In the genomic region with DNA sequence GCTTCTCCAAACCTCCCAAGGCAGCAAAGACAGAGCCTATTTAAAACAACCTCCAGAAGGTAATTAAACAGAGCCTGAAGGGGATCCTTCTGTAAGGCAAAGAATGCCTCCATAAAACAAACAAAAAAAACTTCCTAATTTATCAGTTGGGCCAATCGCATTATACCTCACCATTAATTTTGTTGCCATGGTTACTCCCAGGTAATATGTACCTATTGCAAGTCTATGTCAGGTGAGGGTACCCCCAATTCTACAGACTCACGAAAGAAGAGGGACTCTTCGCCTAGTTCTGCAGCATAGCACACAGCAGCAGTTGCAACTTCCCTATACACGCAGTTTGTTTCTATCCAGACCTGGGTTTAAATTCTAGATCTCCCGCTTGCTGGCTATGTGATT, we compare ENCODE assay signal across 1 cellular context.
A peak's percentile ranks its signal among the peaks of the same experiment; 100 is the strongest.
TF ChIP-seq lines count a peak whose summit lies in the region.

No MANE protein-coding gene starts in this region.

TF ChIP-seq in K562, 482 proteins besides CTCF, POLR2A, EP300 and RAD21 (continued from another document):
- TF ChIP-seq, protein P1, sequence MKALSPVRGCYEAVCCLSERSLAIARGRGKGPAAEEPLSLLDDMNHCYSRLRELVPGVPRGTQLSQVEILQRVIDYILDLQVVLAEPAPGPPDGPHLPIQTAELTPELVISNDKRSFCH (CRISPR knock-in tag; IDR thresholded peaks at IDR 0.05), result no peak
- TF ChIP-seq, protein P1 (tag; IDR thresholded peaks at IDR 0.05), result no peak
- no peak for TF ChIP-seq SRF (CRISPR knock-in tag; IDR thresholded peaks at IDR 0.05)
- no peak for TF ChIP-seq SAP30 (IDR thresholded peaks at IDR 0.05; ENCODE audit: borderline replicate concordance, insufficient read depth, low read depth, low read length, poor library complexity, severe bottlenecking)
- TF ChIP-seq RFX1 (IDR thresholded peaks at IDR 0.05), result peak; percentile 73
- TF ChIP-seq, protein P2, sequence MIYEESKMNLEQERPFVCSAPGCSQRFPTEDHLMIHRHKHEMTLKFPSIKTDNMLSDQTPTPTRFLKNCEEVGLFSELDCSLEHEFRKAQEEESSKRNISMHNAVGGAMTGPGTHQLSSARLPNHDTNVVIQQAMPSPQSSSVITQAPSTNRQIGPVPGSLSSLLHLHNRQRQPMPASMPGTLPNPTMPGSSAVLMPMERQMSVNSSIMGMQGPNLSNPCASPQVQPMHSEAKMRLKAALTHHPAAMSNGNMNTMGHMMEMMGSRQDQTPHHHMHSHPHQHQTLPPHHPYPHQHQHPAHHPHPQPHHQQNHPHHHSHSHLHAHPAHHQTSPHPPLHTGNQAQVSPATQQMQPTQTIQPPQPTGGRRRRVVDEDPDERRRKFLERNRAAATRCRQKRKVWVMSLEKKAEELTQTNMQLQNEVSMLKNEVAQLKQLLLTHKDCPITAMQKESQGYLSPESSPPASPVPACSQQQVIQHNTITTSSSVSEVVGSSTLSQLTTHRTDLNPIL (CRISPR knock-in tag; IDR thresholded peaks at IDR 0.05), result no peak
TF ChIP-seq in K562: peak in this region for 1.
